In the genomic region with DNA sequence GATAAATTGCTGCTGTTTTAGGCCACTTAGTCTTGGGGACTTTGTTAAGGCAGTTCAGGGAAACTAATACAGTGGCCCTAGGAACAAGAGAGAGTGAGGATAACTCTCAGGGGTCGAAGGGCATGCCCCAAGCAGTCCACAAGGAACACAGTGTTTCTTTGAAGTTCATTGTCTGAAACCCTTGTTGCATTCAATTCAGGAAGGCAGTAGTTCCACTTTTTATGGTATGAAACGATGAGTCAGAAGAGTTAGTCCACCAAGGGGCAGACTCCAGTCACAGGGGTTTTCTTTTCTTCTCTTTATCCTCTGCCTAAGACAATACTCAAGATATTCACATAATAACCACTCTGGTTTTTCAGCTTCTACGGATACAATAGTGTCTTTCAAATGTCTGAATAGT, we compare ENCODE assay signal across 12 cellular contexts.
DNase-seq lines count a peak whose midpoint lies in the region; ATAC-seq and TF ChIP-seq lines count a peak whose summit lies in the region.
"Had no signal": no experiment of that assay in that cellular context is flagged by ENCODE, and none has a peak within 500 bp of the region (broad histone marks: within the 10 kb centered on the region; RNA-seq: fewer than 3 reads in every experiment).

No MANE protein-coding gene starts in this region.

- ATAC-seq in GM21423 (IDR thresholded peaks at IDR 0.05; ENCODE audit: unreplicated experiment) (peak; percentile 73), HG03354 (IDR thresholded peaks at IDR 0.05; ENCODE audit: poor library complexity, severe bottlenecking, unreplicated experiment) (peak; percentile 67), HG03139 (IDR thresholded peaks at IDR 0.05; ENCODE audit: unreplicated experiment) (no peak)
- ATAC-seq: naive thymus-derived CD8-positive, alpha-beta T cell had no signal

- TF ChIP-seq CTCF in GM10266 (IDR thresholded peaks at IDR 0.05; ENCODE audit: control insufficient read depth, insufficient read depth, low read depth, missing control alignments), result no peak

- DNase-seq in GM10266 (ENCODE audit: extremely low spot score) (peak; percentile 40), astrocyte of the hippocampus (ENCODE audit: low read depth, low spot score) (peak; percentile 23), kidney glomerular epithelial cell (lab: John Stamatoyannopoulos, UW) (no peak), NCI-H2107 treated with DMSO at 0.1 percent for 48 hours (lab: John Stamatoyannopoulos, UW; ENCODE audit: unreplicated experiment) (no peak), retina (no peak)
- DNase-seq: hypothalamus; naive thymus-derived CD8-positive, alpha-beta T cell; NCI-H187 treated with DMSO at 0.1 percent for 48 hours; SK-N-SH had no signal

Comparison
In these comparisons a context has a peak if more than half of its experiments do, and no peak if none do; other contexts are left out.
1. DNase-seq: peak in GM10266 (single experiment) and astrocyte of the hippocampus (single experiment); none in kidney glomerular epithelial cell (single experiment), NCI-H2107 treated with DMSO at 0.1 percent for 48 hours (single experiment) and retina (single experiment).